Comparison of ENCODE assay signal across 18 cellular contexts in the genomic region with DNA sequence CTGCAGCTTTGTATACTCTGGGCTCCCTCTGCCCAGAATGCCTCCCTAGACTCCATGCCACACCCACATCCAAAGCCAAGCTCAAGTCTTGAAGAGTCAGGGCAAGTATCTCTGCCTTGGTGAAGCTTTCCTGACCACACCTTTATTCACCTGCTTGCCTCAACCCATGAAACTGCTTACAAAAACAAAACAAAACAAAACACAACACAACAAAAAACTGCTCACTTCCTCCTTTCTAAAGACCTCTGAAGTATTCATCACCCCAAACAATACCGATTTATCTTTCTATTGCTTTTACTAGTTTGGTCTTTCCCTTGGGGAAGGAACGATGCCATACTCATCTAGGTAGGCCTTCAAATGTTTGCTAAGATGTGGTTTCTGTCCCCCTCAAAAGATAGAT.
DNase-seq lines count a peak whose midpoint lies in the region; ATAC-seq and TF ChIP-seq lines count a peak whose summit lies in the region.
"Had no signal": no experiment of that assay in that cellular context is flagged by ENCODE, and none has a peak within 500 bp of the region (broad histone marks: within the 10 kb centered on the region; RNA-seq: fewer than 3 reads in every experiment).

No MANE protein-coding gene starts in this region.

- no peaks in the 10 kb centered on the region for H3K27me3 Mint-ChIP-seq in T-helper 1 cell treated with Interleukin-12 subunit alpha and Interleukin-12 subunit beta and Interleukin-4 antibody, amounts not matched to agents 30 μg/mL and 1 μg/mL, for 36 hours (ENCODE audit: low read depth)

- H3K4me3 ChIP-seq in epithelial cell of esophagus (ENCODE audit: low read length), result no peak overlapping the region
- H3K4me3 ChIP-seq: BLaER1 treated with 17β-estradiol and CSF1 and Interleukin-3, amounts not matched to agents 10 nM and 100 nM; K562 had no signal

- peaks cover 8% of the 10 kb centered on the region for H3K4me1 Mint-ChIP-seq in T-helper 1 cell treated with Interleukin-12 subunit alpha and Interleukin-12 subunit beta and Interleukin-4 antibody, amounts not matched to agents 30 μg/mL and 1 μg/mL, for 36 hours (ENCODE audit: low read depth)

- peaks cover 15% of the 10 kb centered on the region for H3K36me3 Mint-ChIP-seq in T-helper 1 cell treated with Interleukin-12 subunit alpha and Interleukin-12 subunit beta and Interleukin-4 antibody, amounts not matched to agents 30 μg/mL and 1 μg/mL, for 36 hours (ENCODE audit: low read depth)

- TF ChIP-seq CTCF in epithelial cell of esophagus (IDR thresholded peaks at IDR 0.05; ENCODE audit: insufficient read depth, low read depth, low read length, missing control alignments), result no peak

- H3K27ac Mint-ChIP-seq in T-helper 1 cell treated with Interleukin-12 subunit alpha and Interleukin-12 subunit beta and Interleukin-4 antibody, amounts not matched to agents 30 μg/mL and 1 μg/mL, for 36 hours, result peak overlapping the region; percentile 43

- DNase-seq in T-helper 1 cell, result no peak
- peak; percentile 14 for DNase-seq in epithelial cell of esophagus (ENCODE audit: low read depth)
- DNase-seq in hypothalamus (lab: John Stamatoyannopoulos, UW), result no peak
- DNase-seq: DND-41; MV-4-11; NCI-H1417 treated with DMSO at 0.1 percent for 48 hours; NCI-H1930; NCI-H526 treated with DMSO at 0.1 percent for 48 hours; NK-92 treated with Interleukin-12 subunit alpha and Interleukin-12 subunit beta, amount 100 ng/mL, for 24 hours; SHP77 had no signal

- no peaks in the 10 kb centered on the region for H3K9me3 Mint-ChIP-seq in T-helper 1 cell treated with Interleukin-12 subunit alpha and Interleukin-12 subunit beta and Interleukin-4 antibody, amounts not matched to agents 30 μg/mL and 1 μg/mL, for 36 hours

- ATAC-seq in GM19035 (IDR thresholded peaks at IDR 0.05; ENCODE audit: unreplicated experiment) (peak; percentile 47), HG03520 (IDR thresholded peaks at IDR 0.05; ENCODE audit: unreplicated experiment) (peak; percentile 45), GM18519 (IDR thresholded peaks at IDR 0.05; ENCODE audit: low FRiP score, unreplicated experiment) (no peak), HG02840 (IDR thresholded peaks at IDR 0.05; ENCODE audit: low FRiP score, unreplicated experiment) (no peak)
- ATAC-seq: K562, SK-N-SH treated with all-trans-retinoic acid at 6 μM for 48 hours had no signal

- H3K4me3 Mint-ChIP-seq in T-helper 1 cell treated with Interleukin-12 subunit alpha and Interleukin-12 subunit beta and Interleukin-4 antibody, amounts not matched to agents 30 μg/mL and 1 μg/mL, for 36 hours, result no peak overlapping the region

Comparison
In these comparisons a context has a peak if more than half of its experiments do, and no peak if none do; other contexts are left out.
1. ATAC-seq: peak in GM19035 (single experiment) and HG03520 (single experiment); none in GM18519 (single experiment) and HG02840 (single experiment).